In genomic region chr19:10544242-10544752, GRCh38 we compare ENCODE assay signal across 8 cellular contexts.
DNase-seq lines count a peak whose midpoint lies in the region; ATAC-seq and TF ChIP-seq lines count a peak whose summit lies in the region.

No MANE protein-coding gene starts in this region.

- peak overlapping the region; percentile 34 to 76 (median 62) for H3K27ac Mint-ChIP-seq in nephron

- peaks cover 15% of the 10 kb centered on the region for H3K36me3 Mint-ChIP-seq in nephron (ENCODE audit: low read depth)

- H3K27me3 Mint-ChIP-seq in nephron (ENCODE audit: low read depth), result no peaks in the 10 kb centered on the region

- no peak for TF ChIP-seq CTCF in nephron (IDR thresholded peaks at IDR 0.05; ENCODE audit: unreplicated experiment in 3 of 3)

- DNase-seq in AG20443 (ENCODE audit: low spot score), result peak; percentile 29
- DNase-seq in epidermal melanocyte (ENCODE audit: insufficient read length, low spot score), result peak; percentile 21
- no peak for DNase-seq in islet precursor cell
- no peak for DNase-seq in dedifferentiated amniotic fluid mesenchymal stem cell (ENCODE audit: extremely low spot score)
- DNase-seq in KG1 (lab: John Stamatoyannopoulos, UW), result no peak

- H3K9me3 Mint-ChIP-seq in nephron, result no peaks in the 10 kb centered on the region

- H3K4me1 Mint-ChIP-seq in nephron, result peaks cover 5% of the 10 kb centered on the region

- ATAC-seq in GM21576 (IDR thresholded peaks at IDR 0.05; ENCODE audit: unreplicated experiment) (peak; percentile 28), SK-N-SH treated with all-trans-retinoic acid at 6 μM for 48 hours (peak; percentile 30)

- peak overlapping the region; percentile 90 to 95 (median 94) for H3K4me3 Mint-ChIP-seq in nephron

TF ChIP-seq in SK-N-SH treated with all-trans-retinoic acid at 6 μM for 48 hours, 23 proteins besides CTCF, POLR2A, EP300 and RAD21:
- no peak for TF ChIP-seq CSRNP3 (CRISPR knock-in tag; IDR thresholded peaks at IDR 0.05)
- TF ChIP-seq PATZ1 (CRISPR knock-in tag; IDR thresholded peaks at IDR 0.05; ENCODE audit: borderline replicate concordance), result no peak
- TF ChIP-seq POU6F1 (CRISPR knock-in tag; IDR thresholded peaks at IDR 0.05; ENCODE audit: borderline replicate concordance, low read depth), result no peak
- TF ChIP-seq ZNF70 (CRISPR knock-in tag; IDR thresholded peaks at IDR 0.05), result no peak
- no peak for TF ChIP-seq CSDC2 (CRISPR knock-in tag; IDR thresholded peaks at IDR 0.05)
- TF ChIP-seq ZNF8 (CRISPR knock-in tag; IDR thresholded peaks at IDR 0.05), result no peak
- TF ChIP-seq TCF4 (CRISPR knock-in tag; IDR thresholded peaks at IDR 0.05; ENCODE audit: borderline replicate concordance), result no peak
- no peak for TF ChIP-seq TOX (CRISPR knock-in tag; IDR thresholded peaks at IDR 0.05; ENCODE audit: borderline replicate concordance)
- no peak for TF ChIP-seq ARNTL (CRISPR knock-in tag; IDR thresholded peaks at IDR 0.05; ENCODE audit: borderline replicate concordance, low read depth)
- no peak for TF ChIP-seq RARB (CRISPR knock-in tag; IDR thresholded peaks at IDR 0.05)

Comparison
In these comparisons a context has a peak if more than half of its experiments do, and no peak if none do; other contexts are left out.
1. DNase-seq: peak in AG20443 (single experiment) and epidermal melanocyte (single experiment); none in islet precursor cell (single experiment), dedifferentiated amniotic fluid mesenchymal stem cell (single experiment) and KG1 (single experiment).